Comparison of ENCODE assay signal across 7 cellular contexts in genomic region chr9:136769710-136770191, GRCh38. TPM values are rescaled to one million over a fixed set of nuclear protein-coding genes. Genes with fewer than 3 reads are reported as not detected.
DNase-seq lines count a peak whose midpoint lies in the region; ATAC-seq and TF ChIP-seq lines count a peak whose summit lies in the region.
"Had no signal": no experiment of that assay in that cellular context is flagged by ENCODE, and none has a peak within 500 bp of the region (broad histone marks: within the 10 kb centered on the region; RNA-seq: fewer than 3 reads in every experiment).

No MANE protein-coding gene starts in this region.

- no peak overlapping the region for H3K9ac ChIP-seq in endodermal cell (ENCODE audit: extremely low read depth, low read length, poor library complexity, severe bottlenecking)

- H4K20me1 ChIP-seq in PC-9 (ENCODE audit: insufficient read depth) = no peaks in the 10 kb centered on the region

- peaks cover 6% of the 10 kb centered on the region for H3K4me1 ChIP-seq in PC-9 (replicated peaks; ENCODE audit: insufficient read depth)
- no peaks in the 10 kb centered on the region for H3K4me1 ChIP-seq in endodermal cell (ENCODE audit: control insufficient read depth, insufficient read depth, low read length)
- H3K4me1 ChIP-seq: SJSA1 had no signal

- peak overlapping the region; percentile 49 for H3K4me3 Mint-ChIP-seq in endodermal cell

- no TSS peak for BruUV-seq in PC-9 (replicated peaks; lab: Mats Ljungman, UMichigan)

- H3K36me3 ChIP-seq in GM06990 (ENCODE audit: control insufficient read depth, insufficient read depth, low read length) (no peaks in the 10 kb centered on the region), PC-9 (ENCODE audit: low read depth) (no peaks in the 10 kb centered on the region), endodermal cell (ENCODE audit: control insufficient read depth, insufficient read depth, low read length) (no peaks in the 10 kb centered on the region)
- H3K36me3 ChIP-seq: SJSA1 had no signal

- intact Hi-C loops in PC-9 (cut with micrococcal nuclease; ENCODE audit: unreplicated experiment) = no loop called here

- H3K27ac ChIP-seq in PC-9 (no peak overlapping the region), endodermal cell (ENCODE audit: low read depth, low read length) (no peak overlapping the region)
- H3K27ac ChIP-seq: SJSA1 had no signal

- H2AFZ ChIP-seq in PC-9 = no peak overlapping the region

- DNase-seq in GM06990 (ENCODE audit: extremely low read depth, insufficient read length) (no peak), PC-9 (peak in 1 of 2 experiments; percentile 28), endodermal cell (peak; percentile 92)
- peak in 3 of 4 experiments; percentile 33 to 53 (median 50) for DNase-seq in stimulated activated CD4-positive, alpha-beta T cell treated with anti-CD3 and anti-CD28 coated beads, Interleukin-1b, Interleukin-23, amount 100 ng/mL, for 24 hours (ENCODE audit: low read depth in 4 of 4, low spot score in 1 of 4)

- peaks cover 9% of the 10 kb centered on the region for H3K27me3 Mint-ChIP-seq in endodermal cell (ENCODE audit: insufficient read depth)

- H3K36me3 Mint-ChIP-seq in endodermal cell (ENCODE audit: low read depth) = no peaks in the 10 kb centered on the region

- 27 to 30% methylated on average over 5 to 11 of the region's 16 CpGs for WGBS in endodermal cell (ENCODE audit: insufficient coverage in 1 of 2, insufficient read length in 1 of 2), 2 experiments

- no peaks in the 10 kb centered on the region for H3K4me1 Mint-ChIP-seq in endodermal cell

- peaks cover 26% of the 10 kb centered on the region for H3K9me3 Mint-ChIP-seq in endodermal cell

- H3K9me2 ChIP-seq in PC-9 (ENCODE audit: insufficient read depth) = no peaks in the 10 kb centered on the region

- peaks cover 33% of the 10 kb centered on the region; the same call in 1 of the 2 replicates for H3F3A ChIP-seq in PC-9 (ENCODE audit: insufficient read depth, low read depth)

- H3K9me3 ChIP-seq in PC-9 (ENCODE audit: insufficient read depth, low read depth) (no peaks in the 10 kb centered on the region), endodermal cell (ENCODE audit: control insufficient read depth, low read length) (peaks cover 18% of the 10 kb centered on the region)

- no peaks in the 10 kb centered on the region; the same call in 1 of the 2 replicates for H3K27me3 ChIP-seq in GM06990 (replicated peaks; ENCODE audit: control insufficient read depth, insufficient read depth, low read length)
- H3K27me3 ChIP-seq in PC-9 (ENCODE audit: insufficient read depth, low read depth) = peaks cover 4% of the 10 kb centered on the region; the same call in 1 of the 2 replicates
- no peaks in the 10 kb centered on the region for H3K27me3 ChIP-seq in endodermal cell (ENCODE audit: control insufficient read depth, insufficient read depth, low read length, poor library complexity, severe bottlenecking)

- TF ChIP-seq CTCF in GM06990 (IDR thresholded peaks at IDR 0.05; ENCODE audit: insufficient read depth, low read length, poor library complexity, severe bottlenecking) (peak; percentile 68), PC-9 (conservative IDR thresholded peaks at IDR 0.05) (peak; percentile 63), endodermal cell (conservative IDR thresholded peaks at IDR 0.05) (peak; percentile 71)

- CTCF ChIA-PET in PC-9 (lab: Charles Lee) = no interaction called here

- no peak overlapping the region for H3K4me2 ChIP-seq in PC-9

- H3K4me3 ChIP-seq in GM06990 (replicated peaks; ENCODE audit: low read depth, low read length) (no peak overlapping the region), PC-9 (no peak overlapping the region), endodermal cell (ENCODE audit: low read length) (no peak overlapping the region)
- H3K4me3 ChIP-seq: SJSA1 had no signal

- ATAC-seq in HG02763 (IDR thresholded peaks at IDR 0.05; ENCODE audit: unreplicated experiment) (no peak), HG02938 (IDR thresholded peaks at IDR 0.05; ENCODE audit: unreplicated experiment) (no peak)

- H3K27ac Mint-ChIP-seq in endodermal cell = no peak overlapping the region

- no peaks in the 10 kb centered on the region for H3K79me2 ChIP-seq in PC-9 (ENCODE audit: low read depth)

- POLR2A ChIA-PET in PC-9 (lab: Charles Lee; ENCODE audit: unreplicated experiment) = no interaction called here

RNA-seq across cellular contexts. Expression of gene LCN15, which starts 5.4 kb away (rescaled TPM):
- total RNA-seq in PC-9 (2021) = not detected in 2 replicates
- total RNA-seq in endodermal cell = 1 to 10 TPM in 1 of 2 donors, under 1 TPM in 1; 0.51 to 1.2 TPM
- 0.82 TPM for polyA plus RNA-seq in endodermal cell (2013, experiment 1 of 2)
- polyA plus RNA-seq in endodermal cell (2013, experiment 2 of 2) = 0.95 TPM
- total RNA-seq: SJSA1 had no signal

RNA-seq across cellular contexts. Expression of gene LCN8, which starts 11.7 kb away (rescaled TPM):
- total RNA-seq in PC-9 (2021) = not detected in 2 replicates
- total RNA-seq in endodermal cell = not detected
- polyA plus RNA-seq in endodermal cell (2013, experiment 1 of 2) = not detected
- polyA plus RNA-seq in endodermal cell (2013, experiment 2 of 2) = not detected
- total RNA-seq: SJSA1 had no signal

RNA-seq across cellular contexts. Expression of gene TMEM141, which starts 21.4 kb away (rescaled TPM):
- total RNA-seq in PC-9 (2021) (83.6 and 124 TPM in 2 replicates), endodermal cell (100 to 1,000 TPM; 215 to 339 TPM)
- polyA plus RNA-seq in endodermal cell (2013, experiment 1 of 2) = 60.9 TPM
- polyA plus RNA-seq in endodermal cell (2013, experiment 2 of 2) = 57.1 TPM

RNA-seq across cellular contexts. Expression of gene LCN6, which starts 21.4 kb away (rescaled TPM):
- not detected in 2 replicates for total RNA-seq in PC-9 (2021)
- not detected for total RNA-seq in endodermal cell
- polyA plus RNA-seq in endodermal cell (2013, experiment 1 of 2) = not detected
- polyA plus RNA-seq in endodermal cell (2013, experiment 2 of 2) = not detected
- total RNA-seq: SJSA1 had no signal

RNA-seq across cellular contexts. Expression of gene CCDC183, which starts 26.4 kb away (rescaled TPM):
- total RNA-seq in PC-9 (2021) (3.6 and 5.3 TPM in 2 replicates), endodermal cell (10 to 100 TPM; 10.9 to 13.4 TPM)
- polyA plus RNA-seq in endodermal cell (2013, experiment 1 of 2) = 4.6 TPM
- polyA plus RNA-seq in endodermal cell (2013, experiment 2 of 2) = 5.1 TPM
